ENCODE assay signal across 20 cellular contexts in genomic region chr12:50061946-50062725, GRCh38. TPM values are rescaled to one million over a fixed set of nuclear protein-coding genes. Genes with fewer than 3 reads are reported as not detected.
"Had no signal": no experiment of that assay in that cellular context is flagged by ENCODE, and none has a peak within 500 bp of the region (broad histone marks: within the 10 kb centered on the region; RNA-seq: fewer than 3 reads in every experiment).

No MANE protein-coding gene starts in this region.

- H3K36me3 Mint-ChIP-seq: immature natural killer cell had no signal

- H3K27me3 ChIP-seq: brain microvascular endothelial cell, right lobe of liver had no signal

- H3K9me3 Mint-ChIP-seq: activated naive CD4-positive, alpha-beta T cell treated with anti-CD3 and anti-CD28 coated beads for 36 hours; activated T-helper 2 cell treated with anti-CD3 and anti-CD28 coated beads, Interferon-gamma antibody, Interleukin-2, Interleukin-4, amounts not matched to agents 10 μg/mL and 5 μg/mL and 100 μg/mL, durations not matched to agents 14 hours and 24 hours and 36 hours; dendritic cell treated with granulocyte-macrophage colony-stimulating factor and Interleukin-4, amounts not matched to agents 40 ng/mL and 50 ng/mL, for 4 days; immature natural killer cell; stimulated activated naive CD8-positive, alpha-beta T cell treated with anti-CD3 and anti-CD28 coated beads, Interleukin-15, amount 100 ng/mL, for 72 hours had no signal

- H3K27ac ChIP-seq: brain microvascular endothelial cell, epithelial cell of prostate, right lobe of liver, thoracic aorta, upper lobe of right lung, WERI-Rb-1 had no signal

- H3K27ac Mint-ChIP-seq: activated naive CD4-positive, alpha-beta T cell treated with anti-CD3 and anti-CD28 coated beads for 36 hours; activated T-helper 2 cell treated with anti-CD3 and anti-CD28 coated beads, Interferon-gamma antibody, Interleukin-2, Interleukin-4, amounts not matched to agents 10 μg/mL and 5 μg/mL and 100 μg/mL, durations not matched to agents 14 hours and 24 hours and 36 hours; dendritic cell treated with granulocyte-macrophage colony-stimulating factor and Interleukin-4, amounts not matched to agents 40 ng/mL and 50 ng/mL, for 4 days; immature natural killer cell; stimulated activated naive CD8-positive, alpha-beta T cell treated with anti-CD3 and anti-CD28 coated beads, Interleukin-15, amount 100 ng/mL, for 72 hours had no signal

- H3K9me3 ChIP-seq: right lobe of liver, thoracic aorta, upper lobe of right lung had no signal

- ATAC-seq: stimulated activated naive CD8-positive, alpha-beta T cell treated with anti-CD3 and anti-CD28 coated beads, Interleukin-15, amount 100 ng/mL, for 72 hours had no signal

- H3K27me3 Mint-ChIP-seq: stimulated activated naive CD8-positive, alpha-beta T cell treated with anti-CD3 and anti-CD28 coated beads, Interleukin-15, amount 100 ng/mL, for 72 hours had no signal

- H3K4me3 Mint-ChIP-seq: activated naive CD4-positive, alpha-beta T cell treated with anti-CD3 and anti-CD28 coated beads for 36 hours; dendritic cell treated with granulocyte-macrophage colony-stimulating factor and Interleukin-4, amounts not matched to agents 40 ng/mL and 50 ng/mL, for 4 days; immature natural killer cell; stimulated activated naive CD8-positive, alpha-beta T cell treated with anti-CD3 and anti-CD28 coated beads, Interleukin-15, amount 100 ng/mL, for 72 hours had no signal

- DNase-seq: activated CD4-positive, alpha-beta T cell treated with anti-CD3 and anti-CD28 coated beads, Interleukin-2, amount 50 U/mL, for 48 hours; activated naive CD4-positive, alpha-beta T cell treated with anti-CD3 and anti-CD28 coated beads for 36 hours; brain microvascular endothelial cell; cerebellar nuclear complex; effector memory CD4-positive, alpha-beta T cell; foreskin melanocyte; immature natural killer cell; left cardiac atrium; stimulated activated naive CD8-positive, alpha-beta T cell treated with anti-CD3 and anti-CD28 coated beads, Interleukin-15, amount 100 ng/mL, for 72 hours; T-helper 1 cell; T1000; upper lobe of right lung; WERI-Rb-1 had no signal

- H3K36me3 ChIP-seq: brain microvascular endothelial cell, right lobe of liver, thoracic aorta, upper lobe of right lung had no signal

- H3K4me3 ChIP-seq: right lobe of liver, thoracic aorta, upper lobe of right lung had no signal

- H3K4me1 ChIP-seq: upper lobe of right lung had no signal

RNA-seq across cellular contexts. Expression of gene ASIC1, which starts 4.7 kb away (rescaled TPM):
- total RNA-seq: lung microvascular endothelial cell, thoracic aorta had no signal

RNA-seq across cellular contexts. Expression of gene GPD1, which starts 41.7 kb away (rescaled TPM):
- total RNA-seq: pulmonary artery endothelial cell had no signal
